ENCODE assay signal across 1 cellular context in the genomic region with DNA sequence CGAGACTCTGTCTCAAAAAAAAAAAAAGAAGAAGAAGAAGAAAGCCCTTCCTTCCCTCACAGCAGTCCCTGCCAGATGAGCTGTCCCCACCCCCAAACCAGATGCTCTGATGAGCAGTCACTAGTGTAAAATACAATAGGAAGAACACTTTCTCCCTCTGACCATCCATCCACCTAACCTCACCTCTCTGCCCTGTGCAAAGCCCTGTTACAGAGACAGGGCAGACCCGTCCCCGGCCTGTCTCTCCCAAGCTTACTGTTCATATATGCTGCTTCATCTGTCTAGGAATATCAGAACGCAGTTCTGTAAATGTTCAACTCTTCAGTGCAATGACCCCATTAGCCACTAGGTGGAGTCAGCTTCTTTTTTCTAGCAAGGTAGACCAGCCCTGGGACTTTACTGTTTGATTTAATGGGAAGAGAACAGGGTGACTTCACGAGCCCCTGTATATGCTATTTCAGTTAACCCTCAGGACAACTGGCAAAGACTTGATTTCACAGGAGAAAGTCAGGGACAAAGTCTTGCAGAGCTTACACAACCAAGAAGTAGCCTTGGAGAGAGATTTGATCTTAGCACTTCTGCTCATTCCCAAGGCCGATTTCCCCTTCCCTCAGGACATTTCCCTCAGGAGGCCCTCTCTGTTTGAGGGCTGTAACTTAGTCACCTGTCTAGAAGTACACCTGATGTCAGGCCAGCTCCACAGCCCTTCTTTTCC.
TF ChIP-seq lines count a peak whose summit lies in the region.

No MANE protein-coding gene starts in this region.

TF ChIP-seq in HepG2, 621 proteins besides CTCF, POLR2A, EP300 and RAD21 (continued from another document and continues in another):
- TF ChIP-seq SMAD3 (CRISPR knock-in tag; IDR thresholded peaks at IDR 0.05) (0 out of 2 replicates have a peak, but pooled peaks have one; percentile 63), SAP130 (CRISPR knock-in tag; IDR thresholded peaks at IDR 0.05; ENCODE audit: low read depth) (peak; percentile 25; the same call in 1 of the 2 replicates), KAT8 (CRISPR knock-in tag; IDR thresholded peaks at IDR 0.05) (peak; percentile 36; the same call in 1 of the 2 replicates), GATAD1 (CRISPR knock-in tag; IDR thresholded peaks at IDR 0.05) (no peak), SP140L (CRISPR knock-in tag; IDR thresholded peaks at IDR 0.05; ENCODE audit: borderline replicate concordance) (peak; percentile 55; the same call in 1 of the 2 replicates), BRD4 (CRISPR knock-in tag; IDR thresholded peaks at IDR 0.05) (no peak), MTF1 (CRISPR knock-in tag; IDR thresholded peaks at IDR 0.05) (no peak), MLLT10 (CRISPR knock-in tag; IDR thresholded peaks at IDR 0.05) (no peak), SIX4 (CRISPR knock-in tag; IDR thresholded peaks at IDR 0.05) (no peak), KDM2A (CRISPR knock-in tag; IDR thresholded peaks at IDR 0.05; ENCODE audit: borderline replicate concordance, low read depth) (peak; percentile 45; the same call in 1 of the 2 replicates), SMC3 (IDR thresholded peaks at IDR 0.05; ENCODE audit: low read length) (peak; percentile 91), ZNF878 (CRISPR knock-in tag; IDR thresholded peaks at IDR 0.05) (no peak), ZNF841 (CRISPR knock-in tag; IDR thresholded peaks at IDR 0.05; ENCODE audit: borderline replicate concordance) (no peak), ZNF558 (CRISPR knock-in tag; IDR thresholded peaks at IDR 0.05; ENCODE audit: borderline replicate concordance) (no peak), ZFY (CRISPR knock-in tag; IDR thresholded peaks at IDR 0.05) (0 out of 2 replicates have a peak, but pooled peaks have one; percentile 19), ZFYVE20 (CRISPR knock-in tag; IDR thresholded peaks at IDR 0.05; ENCODE audit: borderline replicate concordance, low read depth) (no peak), ZNF614 (CRISPR knock-in tag; IDR thresholded peaks at IDR 0.05; ENCODE audit: borderline replicate concordance) (0 out of 2 replicates have a peak, but pooled peaks have one; percentile 53)
- TF ChIP-seq, protein P1, sequence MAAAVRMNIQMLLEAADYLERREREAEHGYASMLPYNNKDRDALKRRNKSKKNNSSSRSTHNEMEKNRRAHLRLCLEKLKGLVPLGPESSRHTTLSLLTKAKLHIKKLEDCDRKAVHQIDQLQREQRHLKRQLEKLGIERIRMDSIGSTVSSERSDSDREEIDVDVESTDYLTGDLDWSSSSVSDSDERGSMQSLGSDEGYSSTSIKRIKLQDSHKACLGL (CRISPR knock-in tag; IDR thresholded peaks at IDR 0.05), result no peak
- TF ChIP-seq, protein P2, sequence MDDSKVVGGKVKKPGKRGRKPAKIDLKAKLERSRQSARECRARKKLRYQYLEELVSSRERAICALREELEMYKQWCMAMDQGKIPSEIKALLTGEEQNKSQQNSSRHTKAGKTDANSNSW (CRISPR knock-in tag; IDR thresholded peaks at IDR 0.05; ENCODE audit: borderline replicate concordance), result no peak
- TF ChIP-seq, protein P3, sequence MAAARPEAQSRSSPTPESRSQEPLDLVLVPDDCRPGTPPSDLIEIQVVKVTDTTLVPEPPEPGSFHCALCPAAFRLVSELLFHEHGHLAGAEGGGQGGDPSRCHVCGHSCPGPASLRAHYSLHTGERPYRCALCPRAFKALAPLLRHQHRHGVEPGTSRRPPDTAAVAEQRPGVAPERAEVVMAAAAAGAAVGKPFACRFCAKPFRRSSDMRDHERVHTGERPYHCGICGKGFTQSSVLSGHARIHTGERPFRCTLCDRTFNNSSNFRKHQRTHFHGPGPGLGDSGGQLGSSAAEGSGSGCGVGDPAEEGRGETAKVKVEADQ (CRISPR knock-in tag; IDR thresholded peaks at IDR 0.05; ENCODE audit: borderline replicate concordance), result 0 out of 2 replicates have a peak, but pooled peaks have one; percentile 22
- TF ChIP-seq, protein P4, sequence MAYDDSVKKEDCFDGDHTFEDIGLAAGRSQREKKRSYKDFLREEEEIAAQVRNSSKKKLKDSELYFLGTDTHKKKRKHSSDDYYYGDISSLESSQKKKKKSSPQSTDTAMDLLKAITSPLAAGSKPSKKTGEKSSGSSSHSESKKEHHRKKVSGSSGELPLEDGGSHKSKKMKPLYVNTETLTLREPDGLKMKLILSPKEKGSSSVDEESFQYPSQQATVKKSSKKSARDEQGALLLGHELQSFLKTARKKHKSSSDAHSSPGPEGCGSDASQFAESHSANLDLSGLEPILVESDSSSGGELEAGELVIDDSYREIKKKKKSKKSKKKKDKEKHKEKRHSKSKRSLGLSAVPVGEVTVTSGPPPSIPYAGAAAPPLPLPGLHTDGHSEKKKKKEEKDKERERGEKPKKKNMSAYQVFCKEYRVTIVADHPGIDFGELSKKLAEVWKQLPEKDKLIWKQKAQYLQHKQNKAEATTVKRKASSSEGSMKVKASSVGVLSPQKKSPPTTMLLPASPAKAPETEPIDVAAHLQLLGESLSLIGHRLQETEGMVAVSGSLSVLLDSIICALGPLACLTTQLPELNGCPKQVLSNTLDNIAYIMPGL (CRISPR knock-in tag; IDR thresholded peaks at IDR 0.05; ENCODE audit: borderline replicate concordance in 1 of 2, low read depth in 1 of 2), result 0 out of 4 replicates have a peak, but pooled peaks of 1 of the 2 experiments have one; percentile 30
- TF ChIP-seq, protein P5, sequence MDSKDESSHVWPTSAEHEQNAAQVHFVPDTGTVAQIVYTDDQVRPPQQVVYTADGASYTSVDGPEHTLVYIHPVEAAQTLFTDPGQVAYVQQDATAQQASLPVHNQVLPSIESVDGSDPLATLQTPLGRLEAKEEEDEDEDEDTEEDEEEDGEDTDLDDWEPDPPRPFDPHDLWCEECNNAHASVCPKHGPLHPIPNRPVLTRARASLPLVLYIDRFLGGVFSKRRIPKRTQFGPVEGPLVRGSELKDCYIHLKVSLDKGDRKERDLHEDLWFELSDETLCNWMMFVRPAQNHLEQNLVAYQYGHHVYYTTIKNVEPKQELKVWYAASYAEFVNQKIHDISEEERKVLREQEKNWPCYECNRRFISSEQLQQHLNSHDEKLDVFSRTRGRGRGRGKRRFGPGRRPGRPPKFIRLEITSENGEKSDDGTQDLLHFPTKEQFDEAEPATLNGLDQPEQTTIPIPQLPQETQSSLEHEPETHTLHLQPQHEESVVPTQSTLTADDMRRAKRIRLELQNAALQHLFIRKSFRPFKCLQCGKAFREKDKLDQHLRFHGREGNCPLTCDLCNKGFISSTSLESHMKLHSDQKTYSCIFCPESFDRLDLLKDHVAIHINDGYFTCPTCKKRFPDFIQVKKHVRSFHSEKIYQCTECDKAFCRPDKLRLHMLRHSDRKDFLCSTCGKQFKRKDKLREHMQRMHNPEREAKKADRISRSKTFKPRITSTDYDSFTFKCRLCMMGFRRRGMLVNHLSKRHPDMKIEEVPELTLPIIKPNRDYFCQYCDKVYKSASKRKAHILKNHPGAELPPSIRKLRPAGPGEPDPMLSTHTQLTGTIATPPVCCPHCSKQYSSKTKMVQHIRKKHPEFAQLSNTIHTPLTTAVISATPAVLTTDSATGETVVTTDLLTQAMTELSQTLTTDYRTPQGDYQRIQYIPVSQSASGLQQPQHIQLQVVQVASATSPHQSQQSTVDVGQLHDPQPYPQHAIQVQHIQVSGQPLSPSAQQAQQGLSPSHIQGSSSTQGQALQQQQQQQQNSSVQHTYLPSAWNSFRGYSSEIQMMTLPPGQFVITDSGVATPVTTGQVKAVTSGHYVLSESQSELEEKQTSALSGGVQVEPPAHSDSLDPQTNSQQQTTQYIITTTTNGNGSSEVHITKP (CRISPR knock-in tag; IDR thresholded peaks at IDR 0.05; ENCODE audit: low read depth), result 0 out of 2 replicates have a peak, but pooled peaks have one; percentile 15
- TF ChIP-seq, protein P6, sequence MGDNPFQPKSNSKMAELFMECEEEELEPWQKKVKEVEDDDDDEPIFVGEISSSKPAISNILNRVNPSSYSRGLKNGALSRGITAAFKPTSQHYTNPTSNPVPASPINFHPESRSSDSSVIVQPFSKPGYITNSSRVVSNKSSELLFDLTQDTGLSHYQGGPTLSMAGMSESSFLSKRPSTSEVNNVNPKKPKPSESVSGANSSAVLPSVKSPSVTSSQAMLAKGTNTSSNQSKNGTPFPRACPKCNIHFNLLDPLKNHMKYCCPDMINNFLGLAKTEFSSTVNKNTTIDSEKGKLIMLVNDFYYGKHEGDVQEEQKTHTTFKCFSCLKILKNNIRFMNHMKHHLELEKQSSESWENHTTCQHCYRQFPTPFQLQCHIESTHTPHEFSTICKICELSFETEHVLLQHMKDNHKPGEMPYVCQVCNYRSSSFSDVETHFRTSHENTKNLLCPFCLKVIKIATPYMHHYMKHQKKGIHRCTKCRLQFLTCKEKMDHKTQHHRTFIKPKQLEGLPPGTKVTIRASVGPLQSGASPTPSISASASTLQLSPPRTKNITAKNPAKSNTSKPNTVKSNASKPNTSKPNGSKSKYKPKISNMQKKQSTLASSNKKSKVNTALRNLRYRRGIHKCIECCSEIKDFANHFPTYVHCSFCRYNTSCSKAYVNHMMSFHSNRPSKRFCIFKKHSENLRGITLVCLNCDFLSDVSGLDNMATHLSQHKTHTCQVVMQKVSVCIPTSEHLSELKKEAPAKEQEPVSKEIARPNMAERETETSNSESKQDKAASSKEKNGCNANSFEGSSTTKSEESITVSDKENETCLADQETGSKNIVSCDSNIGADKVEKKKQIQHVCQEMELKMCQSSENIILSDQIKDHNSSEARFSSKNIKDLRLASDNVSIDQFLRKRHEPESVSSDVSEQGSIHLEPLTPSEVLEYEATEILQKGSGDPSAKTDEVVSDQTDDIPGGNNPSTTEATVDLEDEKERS (CRISPR knock-in tag; IDR thresholded peaks at IDR 0.05), result 0 out of 2 replicates have a peak, but pooled peaks have one; percentile 64
- TF ChIP-seq, protein P7, sequence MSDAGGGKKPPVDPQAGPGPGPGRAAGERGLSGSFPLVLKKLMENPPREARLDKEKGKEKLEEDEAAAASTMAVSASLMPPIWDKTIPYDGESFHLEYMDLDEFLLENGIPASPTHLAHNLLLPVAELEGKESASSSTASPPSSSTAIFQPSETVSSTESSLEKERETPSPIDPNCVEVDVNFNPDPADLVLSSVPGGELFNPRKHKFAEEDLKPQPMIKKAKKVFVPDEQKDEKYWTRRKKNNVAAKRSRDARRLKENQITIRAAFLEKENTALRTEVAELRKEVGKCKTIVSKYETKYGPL (CRISPR knock-in tag; IDR thresholded peaks at IDR 0.05), result no peak
- TF ChIP-seq, protein P8, sequence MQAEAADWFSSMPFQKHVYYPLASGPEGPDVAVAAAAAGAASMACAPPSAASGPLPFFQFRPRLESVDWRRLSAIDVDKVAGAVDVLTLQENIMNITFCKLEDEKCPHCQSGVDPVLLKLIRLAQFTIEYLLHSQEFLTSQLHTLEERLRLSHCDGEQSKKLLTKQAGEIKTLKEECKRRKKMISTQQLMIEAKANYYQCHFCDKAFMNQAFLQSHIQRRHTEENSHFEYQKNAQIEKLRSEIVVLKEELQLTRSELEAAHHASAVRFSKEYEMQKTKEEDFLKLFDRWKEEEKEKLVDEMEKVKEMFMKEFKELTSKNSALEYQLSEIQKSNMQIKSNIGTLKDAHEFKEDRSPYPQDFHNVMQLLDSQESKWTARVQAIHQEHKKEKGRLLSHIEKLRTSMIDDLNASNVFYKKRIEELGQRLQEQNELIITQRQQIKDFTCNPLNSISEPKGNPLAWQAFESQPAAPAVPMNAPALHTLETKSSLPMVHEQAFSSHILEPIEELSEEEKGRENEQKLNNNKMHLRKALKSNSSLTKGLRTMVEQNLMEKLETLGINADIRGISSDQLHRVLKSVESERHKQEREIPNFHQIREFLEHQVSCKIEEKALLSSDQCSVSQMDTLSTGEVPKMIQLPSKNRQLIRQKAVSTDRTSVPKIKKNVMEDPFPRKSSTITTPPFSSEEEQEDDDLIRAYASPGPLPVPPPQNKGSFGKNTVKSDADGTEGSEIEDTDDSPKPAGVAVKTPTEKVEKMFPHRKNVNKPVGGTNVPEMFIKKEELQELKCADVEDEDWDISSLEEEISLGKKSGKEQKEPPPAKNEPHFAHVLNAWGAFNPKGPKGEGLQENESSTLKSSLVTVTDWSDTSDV (CRISPR knock-in tag; IDR thresholded peaks at IDR 0.05), result no peak
- TF ChIP-seq, protein P9, sequence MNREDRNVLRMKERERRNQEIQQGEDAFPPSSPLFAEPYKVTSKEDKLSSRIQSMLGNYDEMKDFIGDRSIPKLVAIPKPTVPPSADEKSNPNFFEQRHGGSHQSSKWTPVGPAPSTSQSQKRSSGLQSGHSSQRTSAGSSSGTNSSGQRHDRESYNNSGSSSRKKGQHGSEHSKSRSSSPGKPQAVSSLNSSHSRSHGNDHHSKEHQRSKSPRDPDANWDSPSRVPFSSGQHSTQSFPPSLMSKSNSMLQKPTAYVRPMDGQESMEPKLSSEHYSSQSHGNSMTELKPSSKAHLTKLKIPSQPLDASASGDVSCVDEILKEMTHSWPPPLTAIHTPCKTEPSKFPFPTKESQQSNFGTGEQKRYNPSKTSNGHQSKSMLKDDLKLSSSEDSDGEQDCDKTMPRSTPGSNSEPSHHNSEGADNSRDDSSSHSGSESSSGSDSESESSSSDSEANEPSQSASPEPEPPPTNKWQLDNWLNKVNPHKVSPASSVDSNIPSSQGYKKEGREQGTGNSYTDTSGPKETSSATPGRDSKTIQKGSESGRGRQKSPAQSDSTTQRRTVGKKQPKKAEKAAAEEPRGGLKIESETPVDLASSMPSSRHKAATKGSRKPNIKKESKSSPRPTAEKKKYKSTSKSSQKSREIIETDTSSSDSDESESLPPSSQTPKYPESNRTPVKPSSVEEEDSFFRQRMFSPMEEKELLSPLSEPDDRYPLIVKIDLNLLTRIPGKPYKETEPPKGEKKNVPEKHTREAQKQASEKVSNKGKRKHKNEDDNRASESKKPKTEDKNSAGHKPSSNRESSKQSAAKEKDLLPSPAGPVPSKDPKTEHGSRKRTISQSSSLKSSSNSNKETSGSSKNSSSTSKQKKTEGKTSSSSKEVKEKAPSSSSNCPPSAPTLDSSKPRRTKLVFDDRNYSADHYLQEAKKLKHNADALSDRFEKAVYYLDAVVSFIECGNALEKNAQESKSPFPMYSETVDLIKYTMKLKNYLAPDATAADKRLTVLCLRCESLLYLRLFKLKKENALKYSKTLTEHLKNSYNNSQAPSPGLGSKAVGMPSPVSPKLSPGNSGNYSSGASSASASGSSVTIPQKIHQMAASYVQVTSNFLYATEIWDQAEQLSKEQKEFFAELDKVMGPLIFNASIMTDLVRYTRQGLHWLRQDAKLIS (CRISPR knock-in tag; IDR thresholded peaks at IDR 0.05), result no peak
- TF ChIP-seq, protein P10, sequence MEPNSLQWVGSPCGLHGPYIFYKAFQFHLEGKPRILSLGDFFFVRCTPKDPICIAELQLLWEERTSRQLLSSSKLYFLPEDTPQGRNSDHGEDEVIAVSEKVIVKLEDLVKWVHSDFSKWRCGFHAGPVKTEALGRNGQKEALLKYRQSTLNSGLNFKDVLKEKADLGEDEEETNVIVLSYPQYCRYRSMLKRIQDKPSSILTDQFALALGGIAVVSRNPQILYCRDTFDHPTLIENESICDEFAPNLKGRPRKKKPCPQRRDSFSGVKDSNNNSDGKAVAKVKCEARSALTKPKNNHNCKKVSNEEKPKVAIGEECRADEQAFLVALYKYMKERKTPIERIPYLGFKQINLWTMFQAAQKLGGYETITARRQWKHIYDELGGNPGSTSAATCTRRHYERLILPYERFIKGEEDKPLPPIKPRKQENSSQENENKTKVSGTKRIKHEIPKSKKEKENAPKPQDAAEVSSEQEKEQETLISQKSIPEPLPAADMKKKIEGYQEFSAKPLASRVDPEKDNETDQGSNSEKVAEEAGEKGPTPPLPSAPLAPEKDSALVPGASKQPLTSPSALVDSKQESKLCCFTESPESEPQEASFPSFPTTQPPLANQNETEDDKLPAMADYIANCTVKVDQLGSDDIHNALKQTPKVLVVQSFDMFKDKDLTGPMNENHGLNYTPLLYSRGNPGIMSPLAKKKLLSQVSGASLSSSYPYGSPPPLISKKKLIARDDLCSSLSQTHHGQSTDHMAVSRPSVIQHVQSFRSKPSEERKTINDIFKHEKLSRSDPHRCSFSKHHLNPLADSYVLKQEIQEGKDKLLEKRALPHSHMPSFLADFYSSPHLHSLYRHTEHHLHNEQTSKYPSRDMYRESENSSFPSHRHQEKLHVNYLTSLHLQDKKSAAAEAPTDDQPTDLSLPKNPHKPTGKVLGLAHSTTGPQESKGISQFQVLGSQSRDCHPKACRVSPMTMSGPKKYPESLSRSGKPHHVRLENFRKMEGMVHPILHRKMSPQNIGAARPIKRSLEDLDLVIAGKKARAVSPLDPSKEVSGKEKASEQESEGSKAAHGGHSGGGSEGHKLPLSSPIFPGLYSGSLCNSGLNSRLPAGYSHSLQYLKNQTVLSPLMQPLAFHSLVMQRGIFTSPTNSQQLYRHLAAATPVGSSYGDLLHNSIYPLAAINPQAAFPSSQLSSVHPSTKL (CRISPR knock-in tag; IDR thresholded peaks at IDR 0.05), result 0 out of 2 replicates have a peak, but pooled peaks have one; percentile 8
